ENCODE assay signal across 1 cellular context in the genomic region with DNA sequence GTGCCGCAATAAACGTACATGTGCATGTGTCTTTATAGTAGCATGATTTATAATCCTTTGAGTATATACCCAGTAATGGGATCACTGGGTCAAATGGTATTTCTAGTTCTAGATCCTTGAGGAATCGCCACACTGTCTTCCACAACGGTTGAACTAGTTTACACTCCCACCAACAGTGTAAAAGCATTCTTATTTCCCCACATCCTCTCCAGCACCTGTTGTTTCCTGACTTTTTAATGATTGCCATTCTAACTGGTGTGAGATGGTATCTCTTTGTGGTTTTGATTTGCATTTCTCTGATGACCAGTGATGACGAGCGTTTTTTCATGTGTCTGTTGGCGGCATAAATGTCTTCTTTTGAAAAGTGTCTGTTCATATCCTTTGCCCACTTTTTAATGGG. TPM values are rescaled to one million over a fixed set of nuclear protein-coding genes. Genes with fewer than 3 reads are reported as not detected.
"Had no signal": no experiment of that assay in that cellular context is flagged by ENCODE, and none has a peak within 500 bp of the region (broad histone marks: within the 10 kb centered on the region; RNA-seq: fewer than 3 reads in every experiment).

No MANE protein-coding gene starts in this region.

RNA-seq across cellular contexts. Expression of a gene that starts 28.2 kb away (rescaled TPM):
- total RNA-seq: myocyte had no signal
